20 cellular contexts compared by ENCODE assay signal in the genomic region with DNA sequence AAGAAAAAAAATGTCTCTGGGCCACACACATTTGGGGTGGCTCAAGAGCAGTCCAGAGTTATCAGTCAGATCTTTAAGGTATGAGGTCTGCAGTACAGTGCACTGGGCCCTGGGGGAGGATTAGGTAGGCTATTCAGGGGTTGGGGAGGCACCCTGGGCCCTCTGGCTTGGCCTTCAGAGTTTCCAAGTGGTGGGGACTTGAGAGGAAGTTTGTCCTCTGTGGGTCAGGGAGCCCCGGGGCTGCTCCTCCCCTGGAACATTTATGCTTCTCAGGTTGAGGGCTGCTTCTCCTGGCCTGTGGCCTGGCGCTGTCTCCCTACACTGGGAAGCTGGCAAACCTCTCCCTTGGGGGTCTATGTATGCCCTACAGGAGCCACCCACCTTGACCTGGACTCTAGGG. TPM values are rescaled to one million over a fixed set of nuclear protein-coding genes. Genes with fewer than 3 reads are reported as not detected.
DNase-seq lines count a peak whose midpoint lies in the region; ATAC-seq, FAIRE-seq and TF ChIP-seq lines count a peak whose summit lies in the region.
"Had no signal": no experiment of that assay in that cellular context is flagged by ENCODE, and none has a peak within 500 bp of the region (broad histone marks: within the 10 kb centered on the region; RNA-seq: fewer than 3 reads in every experiment).

No MANE protein-coding gene starts in this region.

- peak overlapping the region; percentile 87 for H4K91ac ChIP-seq in IMR-90 (ENCODE audit: insufficient read depth, low read depth, low read length)

- no peak for FAIRE-seq in H54 (lab: Jason Lieb, UNC)
- FAIRE-seq: GM18507 had no signal

- H3K4me1 ChIP-seq in IMR-90 (ENCODE audit: control insufficient read depth, insufficient read depth, low read length) (peaks cover 61% of the 10 kb centered on the region), subcutaneous abdominal adipose tissue (ENCODE audit: control insufficient read depth in 5 of 5, insufficient read depth in 5 of 5, low read length in 5 of 5) (peaks cover 6 to 38% (median 18%) of the 10 kb centered on the region in 5 donors)
- H3K4me1 ChIP-seq: body of pancreas had no signal

- dilution Hi-C loops in IMR-90 (cut with HindIII; ENCODE audit: low sequenced_read_pairs, unreplicated experiment) = no loop called here

- H3K27me3 Mint-ChIP-seq in brain = no peaks in the 10 kb centered on the region
- peaks cover 41% of the 10 kb centered on the region for H3K27me3 Mint-ChIP-seq in stimulated activated memory B cell treated with anti-CD40 and anti-IgM and Interleukin-4, amounts not matched to agents 10 μg/mL and 1 μg/mL and 100 μg/mL, for 72 hours

- H3K36me3 ChIP-seq in IMR-90 (ENCODE audit: control insufficient read depth, insufficient read depth, low read length) = no peaks in the 10 kb centered on the region
- no peaks in the 10 kb centered on the region for H3K36me3 ChIP-seq in subcutaneous abdominal adipose tissue (ENCODE audit: control insufficient read depth in 5 of 5, insufficient read depth in 5 of 5, low read length in 5 of 5)
- H3K36me3 ChIP-seq: heart left ventricle, sigmoid colon had no signal

- ATAC-seq in IMR-90 (ENCODE audit: low read depth) (no peak), GM18502 (IDR thresholded peaks at IDR 0.05; ENCODE audit: poor library complexity, unreplicated experiment) (no peak)
- ATAC-seq in stimulated activated memory B cell treated with anti-CD40 and anti-IgM and Interleukin-4, amounts not matched to agents 10 μg/mL and 1 μg/mL and 100 μg/mL, for 72 hours = no peak
- ATAC-seq: body of pancreas, esophagus mucosa had no signal

- H3K14ac ChIP-seq in IMR-90 (replicated peaks; ENCODE audit: low read depth, low read length) = peak overlapping the region; percentile 69

- H3K4me3 ChIP-seq in IMR-90 (ENCODE audit: insufficient read depth, low read depth, low read length) (no peak overlapping the region), subcutaneous abdominal adipose tissue (ENCODE audit: low read depth in 1 of 5, low read length in 5 of 5) (no peak overlapping the region)
- H3K4me3 ChIP-seq: BLaER1, body of pancreas, heart left ventricle, sigmoid colon, testis had no signal

- peak overlapping the region; percentile 78; the same call in 1 of the 2 replicates for H2AK5ac ChIP-seq in IMR-90 (ENCODE audit: low read depth, low read length)

- H3K27ac ChIP-seq in IMR-90 (ENCODE audit: insufficient read depth, low read length) = peak overlapping the region; percentile 86
- H3K27ac ChIP-seq in layer of hippocampus (ENCODE audit: low read depth, low read length) = peak overlapping the region; percentile 22
- H3K27ac ChIP-seq in subcutaneous abdominal adipose tissue (ENCODE audit: low read depth, low read length) = peak overlapping the region; percentile 76

- peak overlapping the region; percentile 21 to 95 (median 85) for H3K27ac Mint-ChIP-seq in brain
- H3K27ac Mint-ChIP-seq in stimulated activated memory B cell treated with anti-CD40 and anti-IgM and Interleukin-4, amounts not matched to agents 10 μg/mL and 1 μg/mL and 100 μg/mL, for 72 hours = no peak overlapping the region
- H3K27ac Mint-ChIP-seq: activated naive CD4-positive, alpha-beta T cell treated with anti-CD3 and anti-CD28 coated beads, Interleukin-2, amount 10 ng/mL, durations not matched to agents 7 days and 5 days had no signal

- H2BK20ac ChIP-seq in IMR-90 (ENCODE audit: low read depth, low read length) = peak overlapping the region; percentile 57

- peak overlapping the region; percentile 84 for H3K23ac ChIP-seq in IMR-90 (ENCODE audit: low read depth, low read length)

- H3K79me1 ChIP-seq in IMR-90 (ENCODE audit: low read depth in 1 of 2, low read length in 2 of 2) = peaks cover 44 to 91% of the 10 kb centered on the region in 2 experiments

- in situ Hi-C loops in IMR-90 (cut with MboI; ENCODE audit: low sequenced_read_pairs) = no loop called here

- peaks cover 79% of the 10 kb centered on the region for H3K4me1 Mint-ChIP-seq in brain
- H3K4me1 Mint-ChIP-seq in stimulated activated memory B cell treated with anti-CD40 and anti-IgM and Interleukin-4, amounts not matched to agents 10 μg/mL and 1 μg/mL and 100 μg/mL, for 72 hours = no peaks in the 10 kb centered on the region
- H3K4me1 Mint-ChIP-seq: activated naive CD4-positive, alpha-beta T cell treated with anti-CD3 and anti-CD28 coated beads, Interleukin-2, amount 10 ng/mL, durations not matched to agents 7 days and 5 days had no signal

- POLR2A ChIA-PET in IMR-90 (lab: Charles Lee; ENCODE audit: unreplicated experiment) = no interaction called here

- CTCF ChIA-PET in IMR-90 (lab: Yijun Ruan, JAX) = no interaction called here

- no peak overlapping the region for H3K4me3 Mint-ChIP-seq in brain
- H3K4me3 Mint-ChIP-seq in stimulated activated memory B cell treated with anti-CD40 and anti-IgM and Interleukin-4, amounts not matched to agents 10 μg/mL and 1 μg/mL and 100 μg/mL, for 72 hours = no peak overlapping the region
- H3K4me3 Mint-ChIP-seq: activated naive CD4-positive, alpha-beta T cell treated with anti-CD3 and anti-CD28 coated beads, Interleukin-2, amount 10 ng/mL, durations not matched to agents 7 days and 5 days had no signal

- H3K18ac ChIP-seq in IMR-90 (ENCODE audit: low read depth, low read length) = peak overlapping the region; percentile 62

- DNase-seq in IMR-90 (no peak), H54 (ENCODE audit: insufficient read length, low spot score) (no peak)
- DNase-seq in stimulated activated CD4-positive, alpha-beta T cell treated with anti-CD3 and anti-CD28 coated beads, Interleukin-4, amount 100 ng/mL, for 24 hours = no peak
- DNase-seq: activated CD4-positive, alpha-beta T cell treated with anti-CD3 and anti-CD28 coated beads, Interleukin-2, amount 50 U/mL, for 4 hours; activated naive CD4-positive, alpha-beta T cell treated with anti-CD3 and anti-CD28 coated beads, Interleukin-2, amount 10 ng/mL, durations not matched to agents 7 days and 5 days; body of pancreas; DMS153; heart left ventricle; NCI-H187 treated with DMSO at 0.1 percent for 48 hours; sigmoid colon; stimulated activated CD4-positive, alpha-beta T cell treated with anti-CD3 and anti-CD28 coated beads, Interleukin-2, amount 100 ng/mL, for 48 hours; testis had no signal

- TF ChIP-seq POLR2A in IMR-90 (IDR thresholded peaks at IDR 0.05; ENCODE audit: low read depth, low read length) = no peak
- no peak for TF ChIP-seq POLR2A in H54 (IDR thresholded peaks at IDR 0.05; ENCODE audit: low read depth, low read length)

- H3K27me3 ChIP-seq in IMR-90 (ENCODE audit: control insufficient read depth, insufficient read depth, low read length) = no peaks in the 10 kb centered on the region
- H3K27me3 ChIP-seq in layer of hippocampus (ENCODE audit: control insufficient read depth, insufficient read depth, low read length) = no peaks in the 10 kb centered on the region
- no peaks in the 10 kb centered on the region for H3K27me3 ChIP-seq in subcutaneous abdominal adipose tissue (ENCODE audit: control insufficient read depth in 5 of 5, insufficient read depth in 4 of 5, low read length in 5 of 5)
- H3K27me3 ChIP-seq: BLaER1, body of pancreas, heart left ventricle, testis had no signal

- BruUV-seq in IMR-90 (replicated peaks; lab: Mats Ljungman, UMichigan) = no TSS peak

- peaks cover 53% of the 10 kb centered on the region for H3K9me1 ChIP-seq in IMR-90 (ENCODE audit: insufficient read depth, low read length)

- TF ChIP-seq CTCF in IMR-90 (conservative IDR thresholded peaks at IDR 0.05; ENCODE audit: low read depth, low read length) (no peak), brain (conservative IDR thresholded peaks at IDR 0.05) (no peak)

- peak overlapping the region; percentile 80 for H2AK9ac ChIP-seq in IMR-90 (replicated peaks; ENCODE audit: low read depth, low read length, poor library complexity)

- H4K20me1 ChIP-seq in IMR-90 (ENCODE audit: insufficient read depth, low read length) = peaks cover 34% of the 10 kb centered on the region

- no peak overlapping the region for H3K4me2 ChIP-seq in IMR-90 (ENCODE audit: low read depth, low read length)

- H3K9me3 ChIP-seq in IMR-90 (ENCODE audit: control insufficient read depth, insufficient read depth, low read length) (no peaks in the 10 kb centered on the region), subcutaneous abdominal adipose tissue (ENCODE audit: control insufficient read depth in 5 of 5, low read length in 5 of 5) (no peaks in the 10 kb centered on the region)
- H3K9me3 ChIP-seq: BLaER1, body of pancreas, heart left ventricle, sigmoid colon, testis had no signal

- no peaks in the 10 kb centered on the region for H3K36me3 Mint-ChIP-seq in brain
- H3K36me3 Mint-ChIP-seq in stimulated activated memory B cell treated with anti-CD40 and anti-IgM and Interleukin-4, amounts not matched to agents 10 μg/mL and 1 μg/mL and 100 μg/mL, for 72 hours = no peaks in the 10 kb centered on the region
- H3K36me3 Mint-ChIP-seq: activated naive CD4-positive, alpha-beta T cell treated with anti-CD3 and anti-CD28 coated beads, Interleukin-2, amount 10 ng/mL, durations not matched to agents 7 days and 5 days had no signal

- no peak overlapping the region for H3K56ac ChIP-seq in IMR-90 (ENCODE audit: extremely low read depth, insufficient read depth, low read length)

- H2AFZ ChIP-seq in IMR-90 (replicated peaks; ENCODE audit: low read length, poor library complexity) = no peak overlapping the region

- H3K9me3 Mint-ChIP-seq in brain = no peaks in the 10 kb centered on the region
- no peaks in the 10 kb centered on the region for H3K9me3 Mint-ChIP-seq in stimulated activated memory B cell treated with anti-CD40 and anti-IgM and Interleukin-4, amounts not matched to agents 10 μg/mL and 1 μg/mL and 100 μg/mL, for 72 hours
- H3K9me3 Mint-ChIP-seq: activated naive CD4-positive, alpha-beta T cell treated with anti-CD3 and anti-CD28 coated beads, Interleukin-2, amount 10 ng/mL, durations not matched to agents 7 days and 5 days had no signal

- peak overlapping the region; percentile 57; the same call in 1 of the 3 replicates for H2BK15ac ChIP-seq in IMR-90 (ENCODE audit: low read depth, low read length)

- intact Hi-C loops in IMR-90 (cut with micrococcal nuclease) = no loop called here

- 86% methylated on average over 1 of the region's 2 CpGs; no CpG with 5 or more reads in 1 of the 2 experiments for WGBS in IMR-90 (ENCODE audit: extremely low coverage in 2 of 2, insufficient read length in 1 of 2), 2 experiments

- H3K4ac ChIP-seq in IMR-90 (ENCODE audit: low read depth, low read length) = peak overlapping the region; percentile 91

- H4K8ac ChIP-seq in IMR-90 (ENCODE audit: low read depth in 2 of 2, low read length in 2 of 2) = peak overlapping the region; percentile 23 to 85; a peak in 3 of 4 replicates

- TF ChIP-seq RAD21 in IMR-90 (IDR thresholded peaks at IDR 0.05; ENCODE audit: low read length) = no peak

- peak overlapping the region; percentile 80 for H4K5ac ChIP-seq in IMR-90 (ENCODE audit: low read depth, low read length)

- peak overlapping the region; percentile 88 for H2BK5ac ChIP-seq in IMR-90 (ENCODE audit: low read depth, low read length, poor library complexity, severe bottlenecking)

- H3K9ac ChIP-seq in IMR-90 (ENCODE audit: low read depth, low read length) (no peak overlapping the region), subcutaneous abdominal adipose tissue (ENCODE audit: low read length in 5 of 5) (no peak overlapping the region)

- peak overlapping the region; percentile 83 for H2BK120ac ChIP-seq in IMR-90 (ENCODE audit: low read depth, low read length)

RNA-seq across cellular contexts. Expression of gene PTK7, which starts 46.0 kb away (rescaled TPM):
- 44.4 and 47.1 TPM in 2 replicates for total RNA-seq in IMR-90 (2012; rRNA removed)
- polyA plus RNA-seq in IMR-90 (2012; rRNA removed) (122 and 142 TPM in 2 replicates), brain (ENCODE audit: insufficient read depth, low read depth, low replicate concordance) (109 TPM)
- polyA plus RNA-seq in IMR-90 (2012; cell fraction: cytosol; rRNA removed) = 77.1 and 216 TPM in 2 replicates
- 374 and 547 TPM in 2 replicates for polyA plus RNA-seq in IMR-90 (2012; cell fraction: nucleus; rRNA removed; ENCODE audit: low replicate concordance)

RNA-seq across cellular contexts. Expression of gene SRF, which starts 48.9 kb away (rescaled TPM):
- 20.6 TPM in 2 replicates for total RNA-seq in IMR-90 (2012; rRNA removed)
- polyA plus RNA-seq in IMR-90 (2012; rRNA removed) (56.3 and 69.1 TPM in 2 replicates), brain (ENCODE audit: insufficient read depth, low read depth, low replicate concordance) (16.8 TPM)
- polyA plus RNA-seq in IMR-90 (2012; cell fraction: cytosol; rRNA removed) = 36.9 and 62.2 TPM in 2 replicates
- polyA plus RNA-seq in IMR-90 (2012; cell fraction: nucleus; rRNA removed; ENCODE audit: low replicate concordance) = 71.8 and 84.9 TPM in 2 replicates

RNA-seq across cellular contexts. Expression of gene CUL9, which starts 59.9 kb away (rescaled TPM):
- total RNA-seq in IMR-90 (2012; rRNA removed) = 6.1 and 7.7 TPM in 2 replicates
- polyA plus RNA-seq in IMR-90 (2012; rRNA removed) (19.1 and 19.5 TPM in 2 replicates), brain (ENCODE audit: insufficient read depth, low read depth, low replicate concordance) (44.6 TPM)
- 10.0 and 10.2 TPM in 2 replicates for polyA plus RNA-seq in IMR-90 (2012; cell fraction: cytosol; rRNA removed)
- 166 and 221 TPM in 2 replicates for polyA plus RNA-seq in IMR-90 (2012; cell fraction: nucleus; rRNA removed; ENCODE audit: low replicate concordance)

Comparison
In these comparisons a context has a peak if more than half of its experiments do, and no peak if none do; other contexts are left out.
1. H3K27ac ChIP-seq: peak in every context shown above with its lines; median percentile 86 in IMR-90; 76 in subcutaneous abdominal adipose tissue; 22 in layer of hippocampus.